24 cellular contexts compared by ENCODE assay signal in genomic region chr2:200357845-200358244, GRCh38. TPM values are rescaled to one million over a fixed set of nuclear protein-coding genes. Genes with fewer than 3 reads are reported as not detected.
DNase-seq lines count a peak whose midpoint lies in the region; ATAC-seq and TF ChIP-seq lines count a peak whose summit lies in the region.
"Had no signal": no experiment of that assay in that cellular context is flagged by ENCODE, and none has a peak within 500 bp of the region (broad histone marks: within the 10 kb centered on the region; RNA-seq: fewer than 3 reads in every experiment).

No MANE protein-coding gene starts in this region.

- no peak for TF ChIP-seq POLR2A in sigmoid colon (IDR thresholded peaks at IDR 0.05)

- no peak for TF ChIP-seq CTCF in WTC11 (IDR thresholded peaks at IDR 0.05)
- TF ChIP-seq CTCF in sigmoid colon (IDR thresholded peaks at IDR 0.05) = no peak

- no peak for ATAC-seq in WTC11
- ATAC-seq in left cardiac atrium = peak; percentile 61 to 68
- no peak for ATAC-seq in GM21390 (IDR thresholded peaks at IDR 0.05; ENCODE audit: unreplicated experiment)
- ATAC-seq: natural killer cell treated with Interleukin-12 subunit alpha and Interleukin-12 subunit beta and Interleukin-15 and Interleukin-18, amount 100 ng/mL, for 72 hours; stimulated activated effector memory CD8-positive, alpha-beta T cell treated with anti-CD3 and anti-CD28 coated beads, Interleukin-12 subunit alpha, Interleukin-12 subunit beta, amount 100 ng/mL, for 72 hours had no signal

- H3K36me3 Mint-ChIP-seq in WTC11 = 0 out of 2 replicates have a peak, but pooled peaks cover 4% of the 10 kb centered on the region
- H3K36me3 Mint-ChIP-seq: natural killer cell treated with Interleukin-12 subunit alpha and Interleukin-12 subunit beta and Interleukin-15 and Interleukin-18, amount 100 ng/mL, for 72 hours; stimulated activated effector memory CD8-positive, alpha-beta T cell treated with anti-CD3 and anti-CD28 coated beads, Interleukin-12 subunit alpha, Interleukin-12 subunit beta, amount 100 ng/mL, for 72 hours had no signal

- no peaks in the 10 kb centered on the region for H3K9me3 Mint-ChIP-seq in WTC11
- H3K9me3 Mint-ChIP-seq: activated B cell treated with CpG ODN at 0.5 μM for 24 hours; natural killer cell treated with Interleukin-12 subunit alpha and Interleukin-12 subunit beta and Interleukin-15 and Interleukin-18, amount 100 ng/mL, for 72 hours; stimulated activated effector memory CD8-positive, alpha-beta T cell treated with anti-CD3 and anti-CD28 coated beads, Interleukin-12 subunit alpha, Interleukin-12 subunit beta, amount 100 ng/mL, for 72 hours had no signal

- no peaks in the 10 kb centered on the region for H3K9me3 ChIP-seq in sigmoid colon
- H3K9me3 ChIP-seq: esophagus muscularis mucosa, tibial nerve had no signal

- H3K27me3 ChIP-seq in sigmoid colon = no peaks in the 10 kb centered on the region
- H3K27me3 ChIP-seq: esophagus muscularis mucosa, tibial nerve had no signal

- no peak for TF ChIP-seq EP300 in sigmoid colon (IDR thresholded peaks at IDR 0.05)

- peaks cover 0 to 48% (median 35%) of the 10 kb centered on the region in 4 donors for H3K4me1 ChIP-seq in sigmoid colon

- peaks cover 98% of the 10 kb centered on the region for H3K4me1 Mint-ChIP-seq in WTC11
- H3K4me1 Mint-ChIP-seq: activated B cell treated with CpG ODN at 0.5 μM for 24 hours; stimulated activated effector memory CD8-positive, alpha-beta T cell treated with anti-CD3 and anti-CD28 coated beads, Interleukin-12 subunit alpha, Interleukin-12 subunit beta, amount 100 ng/mL, for 72 hours had no signal

- H3K36me3 ChIP-seq in sigmoid colon = no peaks in the 10 kb centered on the region
- H3K36me3 ChIP-seq: esophagus muscularis mucosa, tibial nerve had no signal

- no peaks in the 10 kb centered on the region for H3K27me3 Mint-ChIP-seq in WTC11 (ENCODE audit: low read depth)
- H3K27me3 Mint-ChIP-seq: progenitor cell of endocrine pancreas had no signal

- H3K27ac Mint-ChIP-seq in WTC11 = peak overlapping the region; percentile 58
- H3K27ac Mint-ChIP-seq: activated B cell treated with CpG ODN at 0.5 μM for 24 hours; natural killer cell treated with Interleukin-12 subunit alpha and Interleukin-12 subunit beta and Interleukin-15 and Interleukin-18, amount 100 ng/mL, for 72 hours; stimulated activated effector memory CD8-positive, alpha-beta T cell treated with anti-CD3 and anti-CD28 coated beads, Interleukin-12 subunit alpha, Interleukin-12 subunit beta, amount 100 ng/mL, for 72 hours had no signal

- H3K4me3 Mint-ChIP-seq in WTC11 = no peak overlapping the region
- H3K4me3 Mint-ChIP-seq: activated B cell treated with CpG ODN at 0.5 μM for 24 hours; natural killer cell treated with Interleukin-12 subunit alpha and Interleukin-12 subunit beta and Interleukin-15 and Interleukin-18, amount 100 ng/mL, for 72 hours; stimulated activated effector memory CD8-positive, alpha-beta T cell treated with anti-CD3 and anti-CD28 coated beads, Interleukin-12 subunit alpha, Interleukin-12 subunit beta, amount 100 ng/mL, for 72 hours had no signal

- H3K27ac ChIP-seq in sigmoid colon = peak overlapping the region; percentile 25 to 72 (median 48)

- H3K4me3 ChIP-seq in sigmoid colon = no peak overlapping the region
- H3K4me3 ChIP-seq: esophagus muscularis mucosa, tibial nerve had no signal

- POLR2A ChIA-PET in WTC11 (lab: Charles Lee) = interaction anchor here (1.1 kb wide), 1 partner anchor 9 kb away, joined by 3 read pairs; no protein-coding TSS in a partner anchor

- peak; percentile 48 for DNase-seq in EH (ENCODE audit: low read depth)
- DNase-seq in WTC11 (ENCODE audit: low spot score) = no peak
- no peak for DNase-seq in left cardiac atrium
- DNase-seq in sigmoid colon = no peak
- no peak for DNase-seq in activated T-cell treated with anti-CD3 and anti-CD28 coated beads for 4 hours
- no peak for DNase-seq in SW 1271 (lab: John Stamatoyannopoulos, UW)
- DNase-seq in activated CD4-positive, alpha-beta T cell treated with anti-CD3 and anti-CD28 coated beads, Interleukin-2, amount 50 U/mL, for 1 hour = no peak
- DNase-seq: activated B cell treated with CpG ODN at 0.5 μM for 24 hours; activated CD8-positive, alpha-beta memory T cell treated with anti-CD3 and anti-CD28 coated beads for 24 hours; cerebellar nuclear complex; DMS79 treated with DMSO at 0.1 percent for 48 hours; effector CD8-positive, alpha-beta T cell; Kasumi-1; mammary epithelial cell; NCI-H1105; NCI-H526; SHP77; T-helper 2 cell had no signal

- intact Hi-C loops in left cardiac atrium (cut with DNase I) = no loop called here
- intact Hi-C loops in sigmoid colon (cut with DNase I) = no loop called here

- WGBS in sigmoid colon, 2 donors = 78 to 92% methylated on average over 3 of the region's 3 CpGs

- CTCF ChIA-PET in WTC11 (lab: Charles Lee) = no interaction called here

TF ChIP-seq in WTC11, 78 proteins besides CTCF, POLR2A, EP300 and RAD21:
- TF ChIP-seq USF2 (CRISPR knock-in tag; IDR thresholded peaks at IDR 0.05) = no peak
- no peak for TF ChIP-seq NR3C1 (CRISPR knock-in tag; conservative IDR thresholded peaks at IDR 0.05; ENCODE audit: low read depth)
- TF ChIP-seq TEAD1 (CRISPR knock-in tag; IDR thresholded peaks at IDR 0.05) = no peak
- TF ChIP-seq KAT7 (CRISPR knock-in tag; IDR thresholded peaks at IDR 0.05; ENCODE audit: borderline replicate concordance) = no peak

RNA-seq across cellular contexts. Expression of gene SPATS2L, which starts 51.4 kb away (rescaled TPM):
- total RNA-seq in WTC11 (2021) = 103 to 112 TPM (median 111 TPM) in 3 replicates
- total RNA-seq in left cardiac atrium = 100 to 1,000 TPM in 1 of 2 donors, 10 to 100 TPM in 1; 95.7 to 117 TPM
- 100 to 1,000 TPM in 2 of 4 donors, 10 to 100 TPM in 2; 63.5 to 153 (median 89.0) TPM for total RNA-seq in sigmoid colon
- 100 to 1,000 TPM; 103 to 305 (median 167) TPM for polyA plus RNA-seq in sigmoid colon

Comparison
In these comparisons a context has a peak if more than half of its experiments do, and no peak if none do; other contexts are left out.
1. ATAC-seq: peak in left cardiac atrium (2 of 2); none in WTC11 (single experiment) and GM21390 (single experiment).